Comparison of ENCODE assay signal across 19 cellular contexts in the genomic region with DNA sequence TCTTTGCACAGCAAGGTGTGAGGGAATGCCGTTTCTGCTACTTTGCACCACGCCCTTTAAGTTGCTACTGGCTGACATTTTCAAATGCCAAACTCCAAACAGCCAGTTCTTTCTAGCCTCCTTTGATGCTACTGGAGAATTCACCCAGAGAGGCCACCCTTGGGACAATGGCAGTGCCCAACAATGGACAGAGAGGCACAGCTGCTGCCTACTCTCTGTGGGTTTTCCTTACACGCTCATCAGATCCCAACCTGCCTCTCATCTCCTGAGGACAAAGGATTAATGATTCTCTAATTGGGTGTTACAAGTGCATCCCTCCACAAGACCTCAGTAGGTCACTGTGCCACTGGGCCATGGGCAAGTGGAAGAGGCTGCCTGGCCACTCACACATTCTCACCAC.
DNase-seq lines count a peak whose midpoint lies in the region; ATAC-seq, FAIRE-seq and TF ChIP-seq lines count a peak whose summit lies in the region.
"Had no signal": no experiment of that assay in that cellular context is flagged by ENCODE, and none has a peak within 500 bp of the region (broad histone marks: within the 10 kb centered on the region; RNA-seq: fewer than 3 reads in every experiment).

No MANE protein-coding gene starts in this region.

- H3K4me1 ChIP-seq in Caco-2 (peaks cover 33% of the 10 kb centered on the region), mucosa of descending colon (ENCODE audit: low read depth) (no peaks in the 10 kb centered on the region)
- H3K4me1 ChIP-seq: BLaER1 had no signal

- H3K9me3 Mint-ChIP-seq in Caco-2 (ENCODE audit: unreplicated experiment), result no peaks in the 10 kb centered on the region
- no peaks in the 10 kb centered on the region for H3K9me3 Mint-ChIP-seq in activated CD4-positive, alpha-beta memory T cell treated with anti-CD3 and anti-CD28 coated beads, Interleukin-2, amount 10 ng/mL, durations not matched to agents 7 days and 5 days

- H3K27me3 Mint-ChIP-seq in Caco-2 (ENCODE audit: insufficient read depth, unreplicated experiment), result no peaks in the 10 kb centered on the region
- no peaks in the 10 kb centered on the region for H3K27me3 Mint-ChIP-seq in activated CD4-positive, alpha-beta memory T cell treated with anti-CD3 and anti-CD28 coated beads, Interleukin-2, amount 10 ng/mL, durations not matched to agents 7 days and 5 days
- H3K27me3 Mint-ChIP-seq: B cell; CD4-positive, alpha-beta T cell; CD8-positive, alpha-beta memory T cell had no signal

- DNase-seq in AG20443 (ENCODE audit: low spot score) (peak; percentile 1), Caco-2 (no peak), pons (ENCODE audit: low spot score) (peak; percentile 53), urothelium cell line (ENCODE audit: low spot score) (no peak), mucosa of descending colon (no peak)
- no peak for DNase-seq in activated CD4-positive, alpha-beta memory T cell treated with anti-CD3 and anti-CD28 coated beads, Interleukin-2, amount 10 ng/mL, durations not matched to agents 7 days and 5 days
- DNase-seq: Calu3; CD4-positive, alpha-beta T cell; CD8-positive, alpha-beta memory T cell; DMS153; DND-41; GOT3; H7; HCEC 1CT had no signal

- CTCF ChIA-PET in Caco-2 (lab: Charles Lee), result no interaction called here
- CTCF ChIA-PET in activated CD4-positive, alpha-beta memory T cell treated with anti-CD3 and anti-CD28 coated beads, Interleukin-2, amount 10 ng/mL, durations not matched to agents 7 days and 5 days (lab: Charles Lee), result no interaction called here

- peaks cover 34% of the 10 kb centered on the region for H3K36me3 Mint-ChIP-seq in Caco-2 (ENCODE audit: insufficient read depth, unreplicated experiment)
- no peaks in the 10 kb centered on the region for H3K36me3 Mint-ChIP-seq in activated CD4-positive, alpha-beta memory T cell treated with anti-CD3 and anti-CD28 coated beads, Interleukin-2, amount 10 ng/mL, durations not matched to agents 7 days and 5 days (ENCODE audit: low read depth)
- H3K36me3 Mint-ChIP-seq: CD14-positive monocyte; CD8-positive, alpha-beta memory T cell had no signal

- peaks cover 16% of the 10 kb centered on the region for H3K4me1 Mint-ChIP-seq in Caco-2 (ENCODE audit: low read depth, unreplicated experiment)
- peaks cover 2% of the 10 kb centered on the region for H3K4me1 Mint-ChIP-seq in activated CD4-positive, alpha-beta memory T cell treated with anti-CD3 and anti-CD28 coated beads, Interleukin-2, amount 10 ng/mL, durations not matched to agents 7 days and 5 days
- H3K4me1 Mint-ChIP-seq: B cell, CD14-positive monocyte had no signal

- H3K4me3 Mint-ChIP-seq in Caco-2 (ENCODE audit: unreplicated experiment), result no peak overlapping the region
- no peak overlapping the region for H3K4me3 Mint-ChIP-seq in activated CD4-positive, alpha-beta memory T cell treated with anti-CD3 and anti-CD28 coated beads, Interleukin-2, amount 10 ng/mL, durations not matched to agents 7 days and 5 days
- H3K4me3 Mint-ChIP-seq: B cell; CD14-positive monocyte; CD4-positive, alpha-beta T cell; CD8-positive, alpha-beta memory T cell had no signal

- POLR2A ChIA-PET in Caco-2 (lab: Charles Lee), result no interaction called here
- POLR2A ChIA-PET in activated CD4-positive, alpha-beta memory T cell treated with anti-CD3 and anti-CD28 coated beads, Interleukin-2, amount 10 ng/mL, durations not matched to agents 7 days and 5 days (lab: Charles Lee), result no interaction called here

- BruUV-seq in Caco-2 (replicated peaks; lab: Mats Ljungman, UMichigan), result no TSS peak

- peak; percentile 58 for FAIRE-seq in urothelium cell line (lab: Jason Lieb, UNC)
- FAIRE-seq: G401.6, GM12892 had no signal

- no peak for ATAC-seq in mucosa of descending colon

- TF ChIP-seq CTCF in Caco-2 (IDR thresholded peaks at IDR 0.05; ENCODE audit: insufficient read depth in 1 of 2, low read depth in 1 of 2, low read length in 1 of 2, severe bottlenecking in 1 of 2, unreplicated experiment in 1 of 2), result no peak
- no peak for TF ChIP-seq CTCF in mucosa of descending colon (IDR thresholded peaks at IDR 0.05)

- no peaks in the 10 kb centered on the region for H3K27me3 ChIP-seq in Caco-2 (replicated peaks; ENCODE audit: control insufficient read depth, insufficient read depth, low read length)
- H3K27me3 ChIP-seq: BLaER1 had no signal

- H3K36me3 ChIP-seq in Caco-2 (ENCODE audit: control insufficient read depth, insufficient read depth, low read length) (peaks cover 2% of the 10 kb centered on the region), mucosa of descending colon (ENCODE audit: low read depth) (no peaks in the 10 kb centered on the region)
- H3K36me3 ChIP-seq: BLaER1 had no signal

- intact Hi-C loops in Caco-2 (cut with micrococcal nuclease; ENCODE audit: unreplicated experiment) (no loop called here), mucosa of descending colon (cut with DNase I, micrococcal nuclease) (no loop called here)

- H3K9me3 ChIP-seq in Caco-2 (no peaks in the 10 kb centered on the region), mucosa of descending colon (no peaks in the 10 kb centered on the region)

- H3K27ac Mint-ChIP-seq in Caco-2 (ENCODE audit: unreplicated experiment), result peak overlapping the region; percentile 87
- H3K27ac Mint-ChIP-seq in activated CD4-positive, alpha-beta memory T cell treated with anti-CD3 and anti-CD28 coated beads, Interleukin-2, amount 10 ng/mL, durations not matched to agents 7 days and 5 days, result no peak overlapping the region
- H3K27ac Mint-ChIP-seq: B cell; CD14-positive monocyte; CD4-positive, alpha-beta T cell; CD8-positive, alpha-beta memory T cell had no signal

- H3K4me3 ChIP-seq in Caco-2 (ENCODE audit: low read depth, low read length) (no peak overlapping the region), mucosa of descending colon (no peak overlapping the region)
- H3K4me3 ChIP-seq: BLaER1 had no signal

Comparison
In these comparisons a context has a peak if more than half of its experiments do, and no peak if none do; other contexts are left out.
1. DNase-seq: peak in AG20443 (single experiment) and pons (single experiment); none in Caco-2 (0 of 2), urothelium cell line (single experiment), mucosa of descending colon (0 of 3) and activated CD4-positive, alpha-beta memory T cell treated with anti-CD3 and anti-CD28 coated beads, Interleukin-2, amount 10 ng/mL, durations not matched to agents 7 days and 5 days (single experiment).